ENCODE assay signal across 8 cellular contexts in the genomic region with DNA sequence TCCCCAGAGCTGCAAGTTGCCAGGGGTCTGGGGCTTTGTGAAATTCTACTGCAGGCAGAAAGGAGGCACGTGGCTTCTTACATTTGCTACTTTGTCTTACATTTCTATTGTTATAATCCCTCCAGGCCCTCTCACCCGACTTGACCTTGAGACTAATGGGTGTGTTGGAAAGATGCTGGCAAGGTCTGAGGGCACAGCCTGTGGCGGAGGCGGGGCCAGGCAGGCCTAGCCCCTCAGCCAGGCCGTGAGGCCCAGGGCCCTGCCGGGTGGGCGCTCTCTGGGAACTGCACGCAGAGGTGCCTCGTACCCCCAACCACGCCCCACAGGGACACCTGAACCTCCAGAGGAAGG.
A peak's percentile ranks its signal among the peaks of the same experiment; 100 is the strongest.
DNase-seq lines count a peak whose midpoint lies in the region; ATAC-seq and TF ChIP-seq lines count a peak whose summit lies in the region.

No MANE protein-coding gene starts in this region.

- no peak for DNase-seq in CD8-positive, alpha-beta memory T cell
- DNase-seq in chondrocyte (ENCODE audit: low spot score) (no peak), globus pallidus (ENCODE audit: low spot score) (no peak), iPS-NIHi7 (ENCODE audit: extremely low spot score) (no peak), T1000 (lab: John Stamatoyannopoulos, UW) (no peak)
- no peak for DNase-seq in naive thymus-derived CD8-positive, alpha-beta T cell
- DNase-seq in stimulated activated naive CD4-positive, alpha-beta T cell treated with Interleukin-2 at 50 U/mL for 16 hours (lab: John Stamatoyannopoulos, UW), result no peak

- H3K9me3 ChIP-seq in CD8-positive, alpha-beta memory T cell (ENCODE audit: low read length), result no peaks in the 10 kb centered on the region

- no peaks in the 10 kb centered on the region for H3K27me3 ChIP-seq in CD8-positive, alpha-beta memory T cell (ENCODE audit: insufficient read depth, low read length, poor library complexity, severe bottlenecking)

- H3K4me3 Mint-ChIP-seq in CD8-positive, alpha-beta memory T cell, result peak overlapping the region in 4 of 7 donors; percentile 4 to 76 (median 62)
- H3K4me3 Mint-ChIP-seq in chondrocyte (ENCODE audit: unreplicated experiment), result peak overlapping the region; percentile 60
- peak overlapping the region in 8 of 10 donors; percentile 65 to 83 (median 75) for H3K4me3 Mint-ChIP-seq in naive thymus-derived CD8-positive, alpha-beta T cell

- H3K9me3 Mint-ChIP-seq in CD8-positive, alpha-beta memory T cell, result no peaks in the 10 kb centered on the region
- H3K9me3 Mint-ChIP-seq in chondrocyte (ENCODE audit: low read depth), result peaks cover 3% of the 10 kb centered on the region
- H3K9me3 Mint-ChIP-seq in naive thymus-derived CD8-positive, alpha-beta T cell, result peaks cover 0 to 3% (median 0%) of the 10 kb centered on the region in 9 donors

- peak overlapping the region in 1 of 8 donors; percentile 30 for H3K27ac Mint-ChIP-seq in CD8-positive, alpha-beta memory T cell
- peak overlapping the region; percentile 91 for H3K27ac Mint-ChIP-seq in chondrocyte (ENCODE audit: unreplicated experiment)
- H3K27ac Mint-ChIP-seq in naive thymus-derived CD8-positive, alpha-beta T cell, result no peak overlapping the region

- H3K27me3 Mint-ChIP-seq in CD8-positive, alpha-beta memory T cell, result peaks cover 7% of the 10 kb centered on the region in 2 donors
- no peaks in the 10 kb centered on the region for H3K27me3 Mint-ChIP-seq in chondrocyte (ENCODE audit: low read depth)
- peaks cover 0 to 20% (median 4%) of the 10 kb centered on the region in 5 donors for H3K27me3 Mint-ChIP-seq in naive thymus-derived CD8-positive, alpha-beta T cell

- POLR2A ChIA-PET in CD8-positive, alpha-beta memory T cell (lab: Charles Lee), result no interaction called here
- POLR2A ChIA-PET in naive thymus-derived CD8-positive, alpha-beta T cell (lab: Charles Lee), result interaction anchor here (0.6 kb wide), 1 partner anchor 9 kb away, joined by 3 read pairs; no protein-coding TSS in a partner anchor

- H3K4me1 ChIP-seq in CD8-positive, alpha-beta memory T cell (ENCODE audit: insufficient read depth, low read length), result peaks cover 7% of the 10 kb centered on the region

- H3K36me3 Mint-ChIP-seq in CD8-positive, alpha-beta memory T cell, result peaks cover 0 to 5% (median 0%) of the 10 kb centered on the region in 3 donors
- H3K36me3 Mint-ChIP-seq in chondrocyte (ENCODE audit: low read depth), result no peaks in the 10 kb centered on the region
- peaks cover 0 to 4% (median 0%) of the 10 kb centered on the region in 3 donors for H3K36me3 Mint-ChIP-seq in naive thymus-derived CD8-positive, alpha-beta T cell

- CTCF ChIA-PET in CD8-positive, alpha-beta memory T cell (lab: Charles Lee), result no interaction called here

- peak; percentile 30 for TF ChIP-seq CTCF in chondrocyte (IDR thresholded peaks at IDR 0.05)

- peak overlapping the region; percentile 19 for H3K4me3 ChIP-seq in CD8-positive, alpha-beta memory T cell (ENCODE audit: low read length)

- peak; percentile 7 for ATAC-seq in HG03066 (IDR thresholded peaks at IDR 0.05; ENCODE audit: low read depth, unreplicated experiment)
- peak in 1 of 2 donors; percentile 46 for ATAC-seq in naive thymus-derived CD8-positive, alpha-beta T cell

- H3K4me1 Mint-ChIP-seq in CD8-positive, alpha-beta memory T cell, result peaks cover 0 to 18% (median 4%) of the 10 kb centered on the region in 3 donors
- peaks cover 20% of the 10 kb centered on the region for H3K4me1 Mint-ChIP-seq in chondrocyte (ENCODE audit: low read depth)
- H3K4me1 Mint-ChIP-seq in naive thymus-derived CD8-positive, alpha-beta T cell, result peaks cover 0 to 14% (median 4%) of the 10 kb centered on the region in 4 donors

- peak overlapping the region; percentile 88 for H3K27ac ChIP-seq in CD8-positive, alpha-beta memory T cell (ENCODE audit: low read depth, low read length)

- no peaks in the 10 kb centered on the region for H3K36me3 ChIP-seq in CD8-positive, alpha-beta memory T cell (ENCODE audit: insufficient read depth, low read length)
